ENCODE assay signal across 21 cellular contexts in the genomic region with DNA sequence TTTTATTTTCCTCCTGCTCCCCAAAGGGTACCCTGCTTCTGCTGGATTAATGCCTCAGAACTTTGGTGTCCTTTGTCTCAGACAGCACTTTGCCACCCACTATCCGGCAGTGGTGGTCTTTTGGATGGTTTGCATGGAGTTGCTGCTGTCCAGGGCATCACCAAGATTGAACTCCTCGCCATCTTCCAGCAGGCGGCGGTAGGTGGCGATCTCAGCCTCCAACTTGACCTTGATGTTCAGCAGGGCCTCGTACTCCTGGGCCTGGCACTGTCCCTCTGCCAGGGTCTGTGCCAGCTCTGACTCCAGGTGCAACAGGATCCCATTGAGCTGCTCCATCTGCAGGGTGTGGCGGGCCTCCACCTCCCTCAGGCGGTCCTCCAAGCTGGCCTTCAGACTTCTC.
"Had no signal": no experiment of that assay in that cellular context is flagged by ENCODE, and none has a peak within 500 bp of the region (broad histone marks: within the 10 kb centered on the region; RNA-seq: fewer than 3 reads in every experiment).

No MANE protein-coding gene starts in this region.

- H3K27ac ChIP-seq: gastroesophageal sphincter, heart left ventricle, psoas muscle, right atrium auricular region, spleen, thoracic aorta, upper lobe of left lung had no signal

- H3K4me1 ChIP-seq: gastroesophageal sphincter, psoas muscle, right atrium auricular region, upper lobe of left lung had no signal

- H3K9me3 Mint-ChIP-seq: activated naive CD4-positive, alpha-beta T cell treated with anti-CD3 and anti-CD28 coated beads, Interleukin-2, amount 50 U/mL, for 24 hours; natural killer cell had no signal

- H3K36me3 ChIP-seq: gastroesophageal sphincter, heart left ventricle, right atrium auricular region, spleen, thoracic aorta, upper lobe of left lung had no signal

- DNase-seq: activated gamma-delta T cell treated with Interleukin-2 at 50 U/mL for 16 hours; activated T-cell treated with anti-CD3 and anti-CD28 coated beads, Interleukin-2, amount 50 U/mL, for 1 hour; anterior cingulate cortex; caudate nucleus; effector memory CD4-positive, alpha-beta T cell; heart left ventricle; left ventricle myocardium superior; midbrain; natural killer cell; psoas muscle; spleen; stimulated activated CD4-positive, alpha-beta T cell treated with anti-CD3 and anti-CD28 coated beads, Interleukin-4, amount 100 ng/mL, for 1 hour; stimulated activated naive CD4-positive, alpha-beta T cell; T1000 had no signal

- H3K4me3 ChIP-seq: gastroesophageal sphincter, heart left ventricle, psoas muscle, right atrium auricular region, spleen, thoracic aorta, upper lobe of left lung had no signal

- ATAC-seq: esophagus mucosa, gastroesophageal sphincter, heart left ventricle, left ventricle myocardium superior, natural killer cell, psoas muscle had no signal

- H3K27me3 ChIP-seq: gastroesophageal sphincter, heart left ventricle, right atrium auricular region, spleen, upper lobe of left lung had no signal

- H3K9me3 ChIP-seq: gastroesophageal sphincter, heart left ventricle, psoas muscle, right atrium auricular region, spleen, thoracic aorta, upper lobe of left lung had no signal

- H3K27me3 Mint-ChIP-seq: activated naive CD4-positive, alpha-beta T cell treated with anti-CD3 and anti-CD28 coated beads, Interleukin-2, amount 50 U/mL, for 24 hours had no signal

- H3K4me3 Mint-ChIP-seq: activated naive CD4-positive, alpha-beta T cell treated with anti-CD3 and anti-CD28 coated beads, Interleukin-2, amount 50 U/mL, for 24 hours; brain; natural killer cell had no signal

- H3K27ac Mint-ChIP-seq: activated naive CD4-positive, alpha-beta T cell treated with anti-CD3 and anti-CD28 coated beads, Interleukin-2, amount 50 U/mL, for 24 hours; brain; natural killer cell had no signal

- H3K4me1 Mint-ChIP-seq: activated naive CD4-positive, alpha-beta T cell treated with anti-CD3 and anti-CD28 coated beads, Interleukin-2, amount 50 U/mL, for 24 hours; brain; natural killer cell had no signal

- H3K36me3 Mint-ChIP-seq: activated naive CD4-positive, alpha-beta T cell treated with anti-CD3 and anti-CD28 coated beads, Interleukin-2, amount 50 U/mL, for 24 hours; brain; natural killer cell had no signal
